1 cellular context compared by ENCODE assay signal in the genomic region with DNA sequence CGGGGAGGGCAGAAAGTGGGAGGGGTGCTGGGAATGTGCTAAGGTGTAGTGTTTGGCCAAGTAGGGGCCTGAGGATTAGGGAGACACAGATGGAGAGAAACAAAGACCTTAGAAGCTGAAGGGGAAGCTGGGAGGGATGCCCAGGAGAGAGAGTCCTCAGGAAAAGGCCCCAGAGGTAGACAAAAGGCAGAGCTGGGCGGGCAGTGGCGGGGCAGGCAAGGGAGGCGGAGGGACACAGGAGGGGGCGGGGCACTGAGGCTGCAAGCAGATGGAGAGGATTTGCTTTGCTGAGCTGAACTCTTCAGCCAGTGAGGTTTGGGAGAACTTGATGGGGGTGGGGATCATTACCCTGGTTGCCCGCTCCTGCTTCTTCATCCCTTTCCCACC.
A peak's percentile ranks its signal among the peaks of the same experiment; 100 is the strongest.
TF ChIP-seq lines count a peak whose summit lies in the region.

No MANE protein-coding gene starts in this region.

TF ChIP-seq in WTC11, 78 proteins besides CTCF, POLR2A, EP300 and RAD21 (continued from another document):
- TF ChIP-seq PREB (CRISPR knock-in tag; IDR thresholded peaks at IDR 0.05; ENCODE audit: borderline replicate concordance) (no peak), NFATC4 (CRISPR knock-in tag; IDR thresholded peaks at IDR 0.05) (no peak), ATF1 (CRISPR knock-in tag; IDR thresholded peaks at IDR 0.05) (no peak), GABPB1 (CRISPR knock-in tag; IDR thresholded peaks at IDR 0.05) (no peak), SP1 (CRISPR knock-in tag; conservative IDR thresholded peaks at IDR 0.05) (no peak), FOXP1 (CRISPR knock-in tag; IDR thresholded peaks at IDR 0.05; ENCODE audit: borderline replicate concordance) (no peak), JAZF1 (CRISPR knock-in tag; IDR thresholded peaks at IDR 0.05) (no peak), IRF2 (CRISPR knock-in tag; IDR thresholded peaks at IDR 0.05; ENCODE audit: borderline replicate concordance, low read depth) (no peak), ERG (CRISPR knock-in tag; IDR thresholded peaks at IDR 0.05) (no peak)
- TF ChIP-seq, protein P1, sequence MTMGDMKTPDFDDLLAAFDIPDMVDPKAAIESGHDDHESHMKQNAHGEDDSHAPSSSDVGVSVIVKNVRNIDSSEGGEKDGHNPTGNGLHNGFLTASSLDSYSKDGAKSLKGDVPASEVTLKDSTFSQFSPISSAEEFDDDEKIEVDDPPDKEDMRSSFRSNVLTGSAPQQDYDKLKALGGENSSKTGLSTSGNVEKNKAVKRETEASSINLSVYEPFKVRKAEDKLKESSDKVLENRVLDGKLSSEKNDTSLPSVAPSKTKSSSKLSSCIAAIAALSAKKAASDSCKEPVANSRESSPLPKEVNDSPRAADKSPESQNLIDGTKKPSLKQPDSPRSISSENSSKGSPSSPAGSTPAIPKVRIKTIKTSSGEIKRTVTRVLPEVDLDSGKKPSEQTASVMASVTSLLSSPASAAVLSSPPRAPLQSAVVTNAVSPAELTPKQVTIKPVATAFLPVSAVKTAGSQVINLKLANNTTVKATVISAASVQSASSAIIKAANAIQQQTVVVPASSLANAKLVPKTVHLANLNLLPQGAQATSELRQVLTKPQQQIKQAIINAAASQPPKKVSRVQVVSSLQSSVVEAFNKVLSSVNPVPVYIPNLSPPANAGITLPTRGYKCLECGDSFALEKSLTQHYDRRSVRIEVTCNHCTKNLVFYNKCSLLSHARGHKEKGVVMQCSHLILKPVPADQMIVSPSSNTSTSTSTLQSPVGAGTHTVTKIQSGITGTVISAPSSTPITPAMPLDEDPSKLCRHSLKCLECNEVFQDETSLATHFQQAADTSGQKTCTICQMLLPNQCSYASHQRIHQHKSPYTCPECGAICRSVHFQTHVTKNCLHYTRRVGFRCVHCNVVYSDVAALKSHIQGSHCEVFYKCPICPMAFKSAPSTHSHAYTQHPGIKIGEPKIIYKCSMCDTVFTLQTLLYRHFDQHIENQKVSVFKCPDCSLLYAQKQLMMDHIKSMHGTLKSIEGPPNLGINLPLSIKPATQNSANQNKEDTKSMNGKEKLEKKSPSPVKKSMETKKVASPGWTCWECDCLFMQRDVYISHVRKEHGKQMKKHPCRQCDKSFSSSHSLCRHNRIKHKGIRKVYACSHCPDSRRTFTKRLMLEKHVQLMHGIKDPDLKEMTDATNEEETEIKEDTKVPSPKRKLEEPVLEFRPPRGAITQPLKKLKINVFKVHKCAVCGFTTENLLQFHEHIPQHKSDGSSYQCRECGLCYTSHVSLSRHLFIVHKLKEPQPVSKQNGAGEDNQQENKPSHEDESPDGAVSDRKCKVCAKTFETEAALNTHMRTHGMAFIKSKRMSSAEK (CRISPR knock-in tag; IDR thresholded peaks at IDR 0.05; ENCODE audit: borderline replicate concordance) = no peak
- TF ChIP-seq, protein P2, sequence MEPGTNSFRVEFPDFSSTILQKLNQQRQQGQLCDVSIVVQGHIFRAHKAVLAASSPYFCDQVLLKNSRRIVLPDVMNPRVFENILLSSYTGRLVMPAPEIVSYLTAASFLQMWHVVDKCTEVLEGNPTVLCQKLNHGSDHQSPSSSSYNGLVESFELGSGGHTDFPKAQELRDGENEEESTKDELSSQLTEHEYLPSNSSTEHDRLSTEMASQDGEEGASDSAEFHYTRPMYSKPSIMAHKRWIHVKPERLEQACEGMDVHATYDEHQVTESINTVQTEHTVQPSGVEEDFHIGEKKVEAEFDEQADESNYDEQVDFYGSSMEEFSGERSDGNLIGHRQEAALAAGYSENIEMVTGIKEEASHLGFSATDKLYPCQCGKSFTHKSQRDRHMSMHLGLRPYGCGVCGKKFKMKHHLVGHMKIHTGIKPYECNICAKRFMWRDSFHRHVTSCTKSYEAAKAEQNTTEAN (CRISPR knock-in tag; IDR thresholded peaks at IDR 0.05) = no peak
- TF ChIP-seq, protein P3, sequence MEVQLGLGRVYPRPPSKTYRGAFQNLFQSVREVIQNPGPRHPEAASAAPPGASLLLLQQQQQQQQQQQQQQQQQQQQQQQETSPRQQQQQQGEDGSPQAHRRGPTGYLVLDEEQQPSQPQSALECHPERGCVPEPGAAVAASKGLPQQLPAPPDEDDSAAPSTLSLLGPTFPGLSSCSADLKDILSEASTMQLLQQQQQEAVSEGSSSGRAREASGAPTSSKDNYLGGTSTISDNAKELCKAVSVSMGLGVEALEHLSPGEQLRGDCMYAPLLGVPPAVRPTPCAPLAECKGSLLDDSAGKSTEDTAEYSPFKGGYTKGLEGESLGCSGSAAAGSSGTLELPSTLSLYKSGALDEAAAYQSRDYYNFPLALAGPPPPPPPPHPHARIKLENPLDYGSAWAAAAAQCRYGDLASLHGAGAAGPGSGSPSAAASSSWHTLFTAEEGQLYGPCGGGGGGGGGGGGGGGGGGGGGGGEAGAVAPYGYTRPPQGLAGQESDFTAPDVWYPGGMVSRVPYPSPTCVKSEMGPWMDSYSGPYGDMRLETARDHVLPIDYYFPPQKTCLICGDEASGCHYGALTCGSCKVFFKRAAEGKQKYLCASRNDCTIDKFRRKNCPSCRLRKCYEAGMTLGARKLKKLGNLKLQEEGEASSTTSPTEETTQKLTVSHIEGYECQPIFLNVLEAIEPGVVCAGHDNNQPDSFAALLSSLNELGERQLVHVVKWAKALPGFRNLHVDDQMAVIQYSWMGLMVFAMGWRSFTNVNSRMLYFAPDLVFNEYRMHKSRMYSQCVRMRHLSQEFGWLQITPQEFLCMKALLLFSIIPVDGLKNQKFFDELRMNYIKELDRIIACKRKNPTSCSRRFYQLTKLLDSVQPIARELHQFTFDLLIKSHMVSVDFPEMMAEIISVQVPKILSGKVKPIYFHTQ (CRISPR knock-in tag; IDR thresholded peaks at IDR 0.05) = no peak
- TF ChIP-seq, protein P4, sequence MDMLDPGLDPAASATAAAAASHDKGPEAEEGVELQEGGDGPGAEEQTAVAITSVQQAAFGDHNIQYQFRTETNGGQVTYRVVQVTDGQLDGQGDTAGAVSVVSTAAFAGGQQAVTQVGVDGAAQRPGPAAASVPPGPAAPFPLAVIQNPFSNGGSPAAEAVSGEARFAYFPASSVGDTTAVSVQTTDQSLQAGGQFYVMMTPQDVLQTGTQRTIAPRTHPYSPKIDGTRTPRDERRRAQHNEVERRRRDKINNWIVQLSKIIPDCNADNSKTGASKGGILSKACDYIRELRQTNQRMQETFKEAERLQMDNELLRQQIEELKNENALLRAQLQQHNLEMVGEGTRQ (CRISPR knock-in tag; IDR thresholded peaks at IDR 0.05) = peak; percentile 16; the same call in 1 of the 2 replicates
